In the genomic region with DNA sequence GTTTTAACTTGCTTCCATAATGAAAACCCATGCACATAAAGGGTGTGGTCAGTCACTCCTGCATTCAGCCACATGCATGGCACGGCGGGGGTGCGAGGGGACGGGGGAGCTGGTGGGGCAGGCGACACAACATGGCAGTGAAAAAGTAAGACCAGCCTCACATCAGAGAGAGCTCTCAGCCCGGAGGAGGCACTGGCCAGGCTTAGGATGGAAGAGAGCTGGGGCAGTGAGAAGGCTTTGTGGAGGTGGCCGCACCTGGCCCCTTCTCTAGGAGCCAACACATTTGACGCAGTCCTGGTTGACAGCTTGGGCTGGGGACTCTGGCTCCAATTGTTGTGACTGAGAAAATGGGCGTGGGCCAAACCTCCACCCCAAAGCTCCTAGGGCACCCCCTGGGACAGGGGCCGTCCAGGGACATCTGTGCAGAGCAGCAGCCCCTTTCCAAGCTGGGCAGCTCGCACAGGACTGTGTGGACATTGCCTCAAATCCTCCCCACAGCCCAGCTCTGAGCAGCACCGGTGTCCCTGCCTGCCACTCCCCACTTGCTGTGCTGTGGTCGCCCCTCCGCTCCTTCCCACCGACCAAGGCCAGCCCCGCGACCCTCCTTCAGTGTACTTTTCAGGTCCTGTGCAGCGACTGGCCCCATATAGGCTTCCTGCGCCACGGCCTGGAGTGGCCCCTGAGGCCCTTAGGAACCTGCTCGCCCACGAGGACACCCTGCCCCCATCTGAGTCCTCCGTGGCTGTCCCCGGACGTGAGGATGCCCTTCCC, we compare ENCODE assay signal across 15 cellular contexts.
DNase-seq lines count a peak whose midpoint lies in the region; ATAC-seq, FAIRE-seq and TF ChIP-seq lines count a peak whose summit lies in the region.
"Had no signal": no experiment of that assay in that cellular context is flagged by ENCODE, and none has a peak within 500 bp of the region (broad histone marks: within the 10 kb centered on the region; RNA-seq: fewer than 3 reads in every experiment).

No MANE protein-coding gene starts in this region.

- peaks cover 2% of the 10 kb centered on the region for H3K36me3 Mint-ChIP-seq in chondrocyte (ENCODE audit: low read depth)
- H3K36me3 Mint-ChIP-seq in activated naive CD4-positive, alpha-beta T cell treated with anti-CD3 and anti-CD28 coated beads, Interleukin-2, amount 50 U/mL, for 72 hours = no peaks in the 10 kb centered on the region
- H3K36me3 Mint-ChIP-seq: CD8-positive, alpha-beta memory T cell had no signal

- DNase-seq in chondrocyte (ENCODE audit: low spot score) (peak; percentile 72), kidney (peak; percentile 51), osteoblast (ENCODE audit: insufficient read length, low spot score, missing footprints) (peak; percentile 60), PC-9 (no peak)
- DNase-seq in activated naive CD4-positive, alpha-beta T cell treated with anti-CD3 and anti-CD28 coated beads, Interleukin-2, amount 50 U/mL, for 72 hours (ENCODE audit: low spot score in 2 of 2) = no peak
- DNase-seq: BE2C; Caco-2; CD8-positive, alpha-beta memory T cell; DND-41; GDM1; GOT3 had no signal

- H3K9me3 Mint-ChIP-seq in chondrocyte (ENCODE audit: low read depth) = no peaks in the 10 kb centered on the region
- H3K9me3 Mint-ChIP-seq in activated naive CD4-positive, alpha-beta T cell treated with anti-CD3 and anti-CD28 coated beads, Interleukin-2, amount 50 U/mL, for 72 hours = no peaks in the 10 kb centered on the region
- H3K9me3 Mint-ChIP-seq: CD8-positive, alpha-beta memory T cell had no signal

- no TSS peak for BruUV-seq in PC-9 (replicated peaks; lab: Mats Ljungman, UMichigan)

- ATAC-seq in activated naive CD4-positive, alpha-beta T cell treated with anti-CD3 and anti-CD28 coated beads, Interleukin-2, amount 50 U/mL, for 72 hours = no peak
- no peak for ATAC-seq in HG02798 (IDR thresholded peaks at IDR 0.05; ENCODE audit: poor library complexity, unreplicated experiment)
- ATAC-seq: A549 had no signal

- H3K4me3 ChIP-seq in kidney (ENCODE audit: low read length in 2 of 2) (no peak overlapping the region), osteoblast (ENCODE audit: insufficient read depth, low read length) (no peak overlapping the region), PC-9 (no peak overlapping the region)
- H3K4me3 ChIP-seq: A549, HAP-1 had no signal

- H3K4me2 ChIP-seq in osteoblast (ENCODE audit: insufficient read depth, low read length) (no peak overlapping the region), PC-9 (no peak overlapping the region)
- H3K4me2 ChIP-seq: A549 had no signal

- POLR2A ChIA-PET in PC-9 (lab: Charles Lee; ENCODE audit: unreplicated experiment) = no interaction called here

- no peak overlapping the region for H3K27ac ChIP-seq in kidney (ENCODE audit: low read depth in 2 of 2, low read length in 2 of 2)
- H3K27ac ChIP-seq in osteoblast (ENCODE audit: low read depth, low read length) = no peak overlapping the region
- no peak overlapping the region for H3K27ac ChIP-seq in PC-9
- H3K27ac ChIP-seq: A549 had no signal

- H3K27me3 ChIP-seq in osteoblast (ENCODE audit: insufficient read depth, low read length) = no peaks in the 10 kb centered on the region
- H3K27me3 ChIP-seq in PC-9 (ENCODE audit: insufficient read depth, low read depth) = no peaks in the 10 kb centered on the region
- H3K27me3 ChIP-seq: BE2C had no signal

- peaks cover 13% of the 10 kb centered on the region for H3K4me1 Mint-ChIP-seq in chondrocyte (ENCODE audit: low read depth)

- intact Hi-C loops in kidney (cut with DNase I) = no loop called here
- intact Hi-C loops in PC-9 (cut with micrococcal nuclease; ENCODE audit: unreplicated experiment) = no loop called here

- CTCF ChIA-PET in PC-9 (lab: Charles Lee) = interaction anchor here (0.6 kb wide), 1 partner anchor 687 kb away, joined by 3 read pairs; no protein-coding TSS in a partner anchor

- H3K4me3 Mint-ChIP-seq in chondrocyte (ENCODE audit: unreplicated experiment) = no peak overlapping the region
- H3K4me3 Mint-ChIP-seq: CD8-positive, alpha-beta memory T cell had no signal

- H3K9me3 ChIP-seq in kidney (ENCODE audit: control insufficient read depth in 1 of 2, low read length in 2 of 2) = no peaks in the 10 kb centered on the region
- H3K9me3 ChIP-seq in osteoblast (ENCODE audit: low read depth, low read length) = no peaks in the 10 kb centered on the region
- H3K9me3 ChIP-seq in PC-9 (ENCODE audit: insufficient read depth, low read depth) = no peaks in the 10 kb centered on the region
- H3K9me3 ChIP-seq: A549, BE2C, Caco-2, HAP-1 had no signal

- H3F3A ChIP-seq in PC-9 (ENCODE audit: insufficient read depth, low read depth) = peaks cover 18% of the 10 kb centered on the region; the same call in 1 of the 2 replicates

- H3K27me3 Mint-ChIP-seq in chondrocyte (ENCODE audit: low read depth) = peaks cover 21% of the 10 kb centered on the region

- no peak overlapping the region for H2AFZ ChIP-seq in osteoblast (ENCODE audit: low read length)
- H2AFZ ChIP-seq in PC-9 = no peak overlapping the region

- H4K20me1 ChIP-seq in osteoblast (ENCODE audit: insufficient read depth, low read length) (no peaks in the 10 kb centered on the region), PC-9 (ENCODE audit: insufficient read depth) (no peaks in the 10 kb centered on the region; the same call in 1 of the 2 replicates)

- no peak overlapping the region for H3K27ac Mint-ChIP-seq in chondrocyte (ENCODE audit: unreplicated experiment)
- H3K27ac Mint-ChIP-seq in activated naive CD4-positive, alpha-beta T cell treated with anti-CD3 and anti-CD28 coated beads, Interleukin-2, amount 50 U/mL, for 72 hours = no peak overlapping the region

- no peak for TF ChIP-seq CTCF in chondrocyte (IDR thresholded peaks at IDR 0.05)
- TF ChIP-seq CTCF in kidney (IDR thresholded peaks at IDR 0.05; ENCODE audit: borderline replicate concordance, extremely low read depth, insufficient read depth) = no peak
- no peak for TF ChIP-seq CTCF in osteoblast (IDR thresholded peaks at IDR 0.05; ENCODE audit: extremely low read depth, low read depth, low read length)
- no peak for TF ChIP-seq CTCF in PC-9 (conservative IDR thresholded peaks at IDR 0.05)

- H3K9me2 ChIP-seq in PC-9 (ENCODE audit: insufficient read depth) = no peaks in the 10 kb centered on the region

- no peak for FAIRE-seq in kidney (lab: Jason Lieb, UNC)
- FAIRE-seq: A549, GM12892 had no signal

- H3K79me2 ChIP-seq in osteoblast (ENCODE audit: insufficient read depth, low read length) (no peaks in the 10 kb centered on the region), PC-9 (ENCODE audit: low read depth) (no peaks in the 10 kb centered on the region)

- H3K36me3 ChIP-seq in kidney (ENCODE audit: control insufficient read depth in 1 of 2, insufficient read depth in 2 of 2, low read length in 2 of 2) = no peaks in the 10 kb centered on the region
- H3K36me3 ChIP-seq in osteoblast (ENCODE audit: insufficient read depth, low read length) = no peaks in the 10 kb centered on the region
- H3K36me3 ChIP-seq in PC-9 (ENCODE audit: low read depth) = no peaks in the 10 kb centered on the region
- H3K36me3 ChIP-seq: BE2C, HAP-1 had no signal

- H3K9ac ChIP-seq in kidney (ENCODE audit: low read length in 2 of 2) = no peak overlapping the region

- H3K4me1 ChIP-seq in kidney (ENCODE audit: control insufficient read depth in 1 of 2, insufficient read depth in 1 of 2, low read depth in 1 of 2, low read length in 2 of 2) = peaks cover 0 to 2% of the 10 kb centered on the region in 2 donors
- H3K4me1 ChIP-seq in osteoblast (ENCODE audit: insufficient read depth, low read length) = no peaks in the 10 kb centered on the region
- H3K4me1 ChIP-seq in PC-9 (replicated peaks; ENCODE audit: insufficient read depth) = peaks cover 23% of the 10 kb centered on the region
- H3K4me1 ChIP-seq: A549, BE2C, Caco-2, HAP-1 had no signal

Comparison
In these comparisons a context has a peak if more than half of its experiments do, and no peak if none do; other contexts are left out.
1. DNase-seq: peak in chondrocyte (single experiment), kidney (single experiment) and osteoblast (single experiment); none in PC-9 (0 of 2) and activated naive CD4-positive, alpha-beta T cell treated with anti-CD3 and anti-CD28 coated beads, Interleukin-2, amount 50 U/mL, for 72 hours (0 of 2).